In genomic region chr20:49680475-49680874, GRCh38 we compare ENCODE assay signal across 23 cellular contexts. TPM values are rescaled to one million over a fixed set of nuclear protein-coding genes. Genes with fewer than 3 reads are reported as not detected.
DNase-seq lines count a peak whose midpoint lies in the region; ATAC-seq and TF ChIP-seq lines count a peak whose summit lies in the region.
"Had no signal": no experiment of that assay in that cellular context is flagged by ENCODE, and none has a peak within 500 bp of the region (broad histone marks: within the 10 kb centered on the region; RNA-seq: fewer than 3 reads in every experiment).

No MANE protein-coding gene starts in this region.

- DNase-seq in Calu3 (no peak), immature natural killer cell (no peak), NCI-H2196 treated with DMSO at 0.1 percent for 48 hours (lab: John Stamatoyannopoulos, UW; ENCODE audit: unreplicated experiment) (no peak), kidney glomerular epithelial cell (lab: John Stamatoyannopoulos, UW) (no peak)
- no peak for DNase-seq in stimulated activated effector memory CD8-positive, alpha-beta T cell treated with anti-CD3 and anti-CD28 coated beads, Interleukin-12 subunit alpha, Interleukin-12 subunit beta, amount 100 ng/mL, for 72 hours (ENCODE audit: low spot score in 2 of 2)
- DNase-seq in CD4-positive, alpha-beta T cell, result no peak
- DNase-seq: activated CD4-positive, alpha-beta T cell treated with anti-CD3 and anti-CD28 coated beads for 48 hours; activated naive CD4-positive, alpha-beta T cell treated with anti-CD3 and anti-CD28 coated beads for 36 hours; CD4-positive, alpha-beta memory T cell; GM23248; HFFc6; left ventricle myocardium superior; midbrain; naive thymus-derived CD4-positive, alpha-beta T cell; NCI-H2081; NCI-H226; NCI-H748 treated with DMSO at 0.1 percent for 48 hours; OCI-M1; stimulated activated CD4-positive, alpha-beta T cell treated with anti-CD3 and anti-CD28 coated beads, Interleukin-2, amount 100 ng/mL, for 24 hours had no signal

- TF ChIP-seq CTCF in Calu3 (IDR thresholded peaks at IDR 0.05; ENCODE audit: unreplicated experiment) (no peak), OCI-LY3 (IDR thresholded peaks at IDR 0.05; ENCODE audit: low read depth, low read length) (no peak)
- TF ChIP-seq CTCF in CD4-positive, alpha-beta T cell (IDR thresholded peaks at IDR 0.05), result no peak

- H3K9me3 ChIP-seq in OCI-LY3 (ENCODE audit: insufficient read depth, low read length), result no peaks in the 10 kb centered on the region
- no peaks in the 10 kb centered on the region for H3K9me3 ChIP-seq in CD4-positive, alpha-beta T cell (ENCODE audit: control insufficient read depth, low read length)

- H3K4me2 ChIP-seq in OCI-LY3 (ENCODE audit: low read length), result peak overlapping the region; percentile 74; the same call in 1 of the 2 replicates

- POLR2A ChIA-PET in CD4-positive, alpha-beta T cell (lab: Charles Lee), result interaction anchor here (0.7 to 1.0 kb wide), 2 partner anchors 8 to 316 kb away, joined by 3 to 4 read pairs; no protein-coding TSS in a partner anchor

- no TSS peak for BruUV-seq in Calu3 (replicated peaks; lab: Mats Ljungman, UMichigan)

- peaks cover 15% of the 10 kb centered on the region for H3K36me3 ChIP-seq in OCI-LY3 (replicated peaks; ENCODE audit: low read depth, low read length)

- no peaks in the 10 kb centered on the region for H3K27me3 ChIP-seq in OCI-LY3 (ENCODE audit: low read depth, low read length)
- H3K27me3 ChIP-seq in CD4-positive, alpha-beta T cell (ENCODE audit: control insufficient read depth, insufficient read depth, low read length), result no peaks in the 10 kb centered on the region

- H3K4me3 ChIP-seq in OCI-LY3 (ENCODE audit: low read length), result no peak overlapping the region
- H3K4me3 ChIP-seq: GM23248 had no signal

- CTCF ChIA-PET in Calu3 (lab: Charles Lee), result interaction anchor here (0.7 kb wide), 2 partner anchors 30 to 559 kb away, joined by 3 to 7 read pairs; no protein-coding TSS in a partner anchor
- CTCF ChIA-PET in CD4-positive, alpha-beta T cell (lab: Charles Lee), result interaction anchor here (0.7 kb wide), 1 partner anchor 13 kb away, joined by 3 read pairs; no protein-coding TSS in a partner anchor

- H3K4me3 Mint-ChIP-seq in Calu3 (ENCODE audit: low read depth, unreplicated experiment) (no peak overlapping the region), immature natural killer cell (peak overlapping the region in 1 of 5 donors; percentile 29)
- peak overlapping the region; percentile 64 for H3K4me3 Mint-ChIP-seq in stimulated activated effector memory CD8-positive, alpha-beta T cell treated with anti-CD3 and anti-CD28 coated beads, Interleukin-12 subunit alpha, Interleukin-12 subunit beta, amount 100 ng/mL, for 72 hours
- no peak overlapping the region for H3K4me3 Mint-ChIP-seq in CD4-positive, alpha-beta T cell
- H3K4me3 Mint-ChIP-seq: activated naive CD4-positive, alpha-beta T cell treated with anti-CD3 and anti-CD28 coated beads for 36 hours; HFFc6; naive thymus-derived CD4-positive, alpha-beta T cell had no signal

- peaks cover 100% of the 10 kb centered on the region for H3K79me2 ChIP-seq in OCI-LY3 (ENCODE audit: low read length)

- H3K4me1 Mint-ChIP-seq in Calu3 (ENCODE audit: low read depth, unreplicated experiment) (peaks cover 89% of the 10 kb centered on the region), immature natural killer cell (peaks cover 84 to 99% of the 10 kb centered on the region in 2 donors)
- H3K4me1 Mint-ChIP-seq in stimulated activated effector memory CD8-positive, alpha-beta T cell treated with anti-CD3 and anti-CD28 coated beads, Interleukin-12 subunit alpha, Interleukin-12 subunit beta, amount 100 ng/mL, for 72 hours, result peaks cover 79% of the 10 kb centered on the region
- H3K4me1 Mint-ChIP-seq in CD4-positive, alpha-beta T cell (ENCODE audit: low read depth), result peaks cover 40% of the 10 kb centered on the region

- H2AFZ ChIP-seq in OCI-LY3 (ENCODE audit: low read depth, low read length), result no peak overlapping the region
- H2AFZ ChIP-seq: GM23248 had no signal

- peaks cover 85% of the 10 kb centered on the region for H4K20me1 ChIP-seq in OCI-LY3 (ENCODE audit: insufficient read depth, low read length)

- H3K9ac ChIP-seq in OCI-LY3 (ENCODE audit: low read length), result no peak overlapping the region
- H3K9ac ChIP-seq: GM23248 had no signal

- H3K27ac Mint-ChIP-seq in Calu3 (ENCODE audit: unreplicated experiment), result peak overlapping the region; percentile 65
- H3K27ac Mint-ChIP-seq in immature natural killer cell, result peak overlapping the region in 4 of 6 donors; percentile 28 to 89 (median 52)
- H3K27ac Mint-ChIP-seq in stimulated activated effector memory CD8-positive, alpha-beta T cell treated with anti-CD3 and anti-CD28 coated beads, Interleukin-12 subunit alpha, Interleukin-12 subunit beta, amount 100 ng/mL, for 72 hours, result peak overlapping the region; percentile 95
- no peak overlapping the region for H3K27ac Mint-ChIP-seq in CD4-positive, alpha-beta T cell
- H3K27ac Mint-ChIP-seq: activated naive CD4-positive, alpha-beta T cell treated with anti-CD3 and anti-CD28 coated beads for 36 hours had no signal

- no peaks in the 10 kb centered on the region for H3K9me3 Mint-ChIP-seq in Calu3 (ENCODE audit: low read depth, unreplicated experiment)
- no peaks in the 10 kb centered on the region for H3K9me3 Mint-ChIP-seq in immature natural killer cell
- no peaks in the 10 kb centered on the region for H3K9me3 Mint-ChIP-seq in stimulated activated effector memory CD8-positive, alpha-beta T cell treated with anti-CD3 and anti-CD28 coated beads, Interleukin-12 subunit alpha, Interleukin-12 subunit beta, amount 100 ng/mL, for 72 hours
- H3K9me3 Mint-ChIP-seq in CD4-positive, alpha-beta T cell, result no peaks in the 10 kb centered on the region
- H3K9me3 Mint-ChIP-seq: activated naive CD4-positive, alpha-beta T cell treated with anti-CD3 and anti-CD28 coated beads for 36 hours; brain; CD4-positive, alpha-beta memory T cell; HFFc6; naive thymus-derived CD4-positive, alpha-beta T cell had no signal

- no peak for ATAC-seq in stimulated activated effector memory CD8-positive, alpha-beta T cell treated with anti-CD3 and anti-CD28 coated beads, Interleukin-12 subunit alpha, Interleukin-12 subunit beta, amount 100 ng/mL, for 72 hours
- no peak for ATAC-seq in CD4-positive, alpha-beta T cell (ENCODE audit: poor library complexity)
- ATAC-seq: GM12878; left ventricle myocardium superior; naive thymus-derived CD4-positive, alpha-beta T cell had no signal

- intact Hi-C loops in Calu3 (cut with micrococcal nuclease; ENCODE audit: unreplicated experiment), result no loop called here
- intact Hi-C loops in CD4-positive, alpha-beta T cell (cut with DNase I, micrococcal nuclease), result no loop called here

- H3K36me3 Mint-ChIP-seq in Calu3 (ENCODE audit: insufficient read depth, unreplicated experiment), result peaks cover 45% of the 10 kb centered on the region
- peaks cover 0 to 3% (median 0%) of the 10 kb centered on the region in 3 donors for H3K36me3 Mint-ChIP-seq in immature natural killer cell
- H3K36me3 Mint-ChIP-seq in stimulated activated effector memory CD8-positive, alpha-beta T cell treated with anti-CD3 and anti-CD28 coated beads, Interleukin-12 subunit alpha, Interleukin-12 subunit beta, amount 100 ng/mL, for 72 hours, result peaks cover 52% of the 10 kb centered on the region
- no peaks in the 10 kb centered on the region for H3K36me3 Mint-ChIP-seq in CD4-positive, alpha-beta T cell (ENCODE audit: low read depth)

- H3K27me3 Mint-ChIP-seq in Calu3 (ENCODE audit: unreplicated experiment), result no peaks in the 10 kb centered on the region
- H3K27me3 Mint-ChIP-seq in immature natural killer cell (ENCODE audit: low read depth in 3 of 3), result peaks cover 0 to 5% (median 0%) of the 10 kb centered on the region in 3 donors
- H3K27me3 Mint-ChIP-seq in CD4-positive, alpha-beta T cell, result no peaks in the 10 kb centered on the region
- H3K27me3 Mint-ChIP-seq: brain; CD4-positive, alpha-beta memory T cell; naive thymus-derived CD4-positive, alpha-beta T cell had no signal

- peaks cover 73% of the 10 kb centered on the region for H3K4me1 ChIP-seq in OCI-LY3 (ENCODE audit: low read length)

- H3K27ac ChIP-seq in OCI-LY3 (ENCODE audit: low read length), result no peak overlapping the region
- H3K27ac ChIP-seq in CD4-positive, alpha-beta T cell (ENCODE audit: low read depth, low read length), result no peak overlapping the region
- H3K27ac ChIP-seq: GM23248, VCaP had no signal

RNA-seq across cellular contexts. Expression of gene B4GALT5, which starts 33.2 kb away (rescaled TPM):
- total RNA-seq in Calu3 (2022), result 117 and 131 TPM in 2 replicates
- polyA plus RNA-seq in immature natural killer cell, result 1 to 10 TPM in 2 of 3 donors, under 1 TPM in 1; 0.35 to 3.2 (median 2.8) TPM
- 1 to 10 TPM; 3.1 to 3.2 TPM for total RNA-seq in CD4-positive, alpha-beta T cell

Comparison
In these comparisons a context has a peak if more than half of its experiments do, and no peak if none do; other contexts are left out.
1. RNA of gene B4GALT5, which starts 33.2 kb away (total RNA-seq): 117 to 131 TPM in Calu3; 3.1 to 3.2 TPM in CD4-positive, alpha-beta T cell; every median in the first group is over 10 times any median in the second.